ENCODE assay signal across 1 cellular context in the genomic region with DNA sequence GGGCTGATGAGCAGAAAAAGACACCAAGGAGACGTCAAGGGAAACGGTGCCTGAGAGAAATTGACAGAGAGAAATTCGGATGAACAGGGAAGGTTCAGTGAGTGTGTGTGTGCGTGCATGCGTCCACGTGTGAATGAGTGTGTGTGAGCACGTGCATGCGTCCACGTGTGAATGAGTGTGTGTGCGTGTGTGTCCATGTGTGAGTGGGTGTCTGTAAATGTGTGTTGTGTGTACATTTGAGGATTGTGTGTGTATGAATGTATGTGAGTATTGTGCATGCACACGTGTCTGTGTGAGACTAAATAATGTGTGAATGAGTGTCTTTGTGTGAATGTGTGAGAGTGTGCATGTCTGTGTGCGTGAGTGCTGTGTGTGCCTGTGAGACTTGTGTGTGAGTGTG.
TF ChIP-seq lines count a peak whose summit lies in the region.

No MANE protein-coding gene starts in this region.

TF ChIP-seq in K562, 482 proteins besides CTCF, POLR2A, EP300 and RAD21:
- TF ChIP-seq CBFB (CRISPR knock-in tag; IDR thresholded peaks at IDR 0.05) = 0 out of 2 replicates have a peak, but pooled peaks have one; percentile 7
- TF ChIP-seq MCM7 (IDR thresholded peaks at IDR 0.05) = 0 out of 4 replicates have a peak, but pooled peaks of 1 of the 2 experiments have one; percentile 16
- no peak for TF ChIP-seq SNIP1 (IDR thresholded peaks at IDR 0.05; ENCODE audit: low read depth)
- no peak for TF ChIP-seq NFE2 (IDR thresholded peaks at IDR 0.05; ENCODE audit: low read depth)
